Comparison of ENCODE assay signal across 8 cellular contexts in the genomic region with DNA sequence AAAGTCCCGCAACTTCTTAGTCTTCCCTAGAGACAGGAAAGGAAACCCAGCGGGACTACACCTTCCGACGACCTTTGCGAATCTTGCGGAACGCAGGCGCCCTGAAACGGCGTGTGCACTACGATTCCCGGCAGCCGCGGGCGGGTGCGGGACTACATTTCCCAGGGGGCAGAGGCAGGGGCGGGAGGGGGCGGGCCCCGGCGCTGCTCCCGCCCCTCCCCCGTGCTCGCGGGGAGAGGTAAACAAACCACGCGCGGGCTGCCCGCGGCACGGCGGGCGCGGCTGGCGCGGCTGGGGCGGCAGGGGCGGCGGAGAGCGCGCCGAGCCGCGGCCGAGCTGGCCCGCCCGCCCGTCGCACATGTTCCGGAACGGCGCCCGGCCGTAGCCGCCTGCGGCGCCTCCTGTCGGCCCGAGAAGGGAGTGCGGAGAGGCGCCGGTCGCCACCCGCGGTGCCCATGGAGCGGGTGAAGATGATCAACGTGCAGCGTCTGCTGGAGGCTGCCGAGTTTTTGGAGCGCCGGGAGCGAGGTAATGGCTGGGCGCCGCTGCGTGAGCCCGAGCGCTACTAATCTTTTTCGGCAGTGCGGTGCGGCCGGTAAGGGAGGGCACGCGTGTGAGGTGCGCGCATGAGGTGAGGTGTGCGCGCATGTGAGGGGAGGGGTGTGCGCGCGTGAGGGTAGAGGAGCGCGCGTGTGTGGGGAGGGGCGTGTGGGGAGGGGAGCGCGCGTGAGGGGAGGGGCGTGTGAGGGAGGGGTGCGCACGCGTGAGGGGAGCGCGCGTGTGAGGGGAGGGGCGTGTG. TPM values are rescaled to one million over a fixed set of nuclear protein-coding genes. Genes with fewer than 3 reads are reported as not detected.
DNase-seq lines count a peak whose midpoint lies in the region; ATAC-seq and TF ChIP-seq lines count a peak whose summit lies in the region.

No MANE protein-coding gene starts in this region.

- no peaks in the 10 kb centered on the region for H3K27me3 ChIP-seq in left ventricle myocardium inferior (ENCODE audit: low read depth)
- H3K27me3 ChIP-seq in upper lobe of left lung: no peaks in the 10 kb centered on the region

- H3K36me3 ChIP-seq in left ventricle myocardium inferior (peaks cover 24% of the 10 kb centered on the region), upper lobe of left lung (peaks cover 0 to 19% (median 2%) of the 10 kb centered on the region in 4 donors)

- no peaks in the 10 kb centered on the region for H3K9me3 Mint-ChIP-seq in T-cell

- POLR2A ChIA-PET in T-cell (lab: Charles Lee): interaction anchor here in 1 of 2 donors (1.0 to 1.8 kb wide), 2 partner anchors 14 to 87 kb away, joined by 3 to 7 read pairs; no protein-coding TSS in a partner anchor

- intact Hi-C loops in left ventricle myocardium inferior (cut with micrococcal nuclease): no loop called here
- intact Hi-C loops in posterior vena cava (cut with DNase I): loop anchor here (2.0 to 5.0 kb wide), 2 partner anchors 46 to 87 kb away; no protein-coding TSS in a partner anchor

- peaks cover 40 to 53% (median 46%) of the 10 kb centered on the region in 3 donors for H3K4me1 Mint-ChIP-seq in T-cell

- CTCF ChIA-PET in T-cell (lab: Charles Lee): interaction anchor here (0.7 to 8.4 kb wide), 4 partner anchors 16 to 351 kb away, joined by 3 to 94 read pairs (median 6); a partner anchor contains a TSS

- WGBS in upper lobe of left lung, 2 donors: 0 to 1% methylated on average over 5 to 35 of the region's 104 CpGs

- no peaks in the 10 kb centered on the region for H3K27me3 Mint-ChIP-seq in T-cell

- peak overlapping the region; percentile 92 to 95 for H3K27ac Mint-ChIP-seq in T-cell

- ATAC-seq in HG02798 (IDR thresholded peaks at IDR 0.05; ENCODE audit: poor library complexity, unreplicated experiment): peak; percentile 77
- ATAC-seq in T-cell (replicated peaks in 1 of 4): peak; percentile 71 to 83 (median 81)
- peak; percentile 75 to 86 for ATAC-seq in upper lobe of left lung (ENCODE audit: low FRiP score in 2 of 2)

- peaks cover 13% of the 10 kb centered on the region for H3K36me3 Mint-ChIP-seq in T-cell

- TF ChIP-seq POLR2A in upper lobe of left lung (IDR thresholded peaks at IDR 0.05): peak in 1 of 4 donors; percentile 46

- H3K27ac ChIP-seq in left ventricle myocardium inferior (replicated peaks) (peak overlapping the region; percentile 97), upper lobe of left lung (peak overlapping the region; percentile 87 to 94 (median 90))

- no peak for TF ChIP-seq EP300 in upper lobe of left lung (IDR thresholded peaks at IDR 0.05)

- H3K4me3 Mint-ChIP-seq in T-cell: peak overlapping the region; percentile 92 to 94 (median 93)

- TF ChIP-seq CTCF in GM12874 (IDR thresholded peaks at IDR 0.05; ENCODE audit: insufficient read depth, low read depth, low read length) (peak; percentile 87), left ventricle myocardium inferior (IDR thresholded peaks at IDR 0.05; ENCODE audit: borderline replicate concordance) (peak; percentile 74), upper lobe of left lung (IDR thresholded peaks at IDR 0.05) (peak; percentile 73 to 96 (median 93))

- DNase-seq in NCI-H128 (lab: John Stamatoyannopoulos, UW; ENCODE audit: unreplicated experiment) (peak; percentile 29), T-cell (peak; percentile 78 to 90 (median 86)), amniotic epithelial cell (ENCODE audit: low read depth) (peak; percentile 93), left ventricle myocardium inferior (peak; percentile 90), posterior vena cava (ENCODE audit: low spot score) (peak; percentile 97), upper lobe of left lung (peak; percentile 90 to 96)

- H3K9me3 ChIP-seq in left ventricle myocardium inferior (replicated peaks): no peaks in the 10 kb centered on the region
- no peaks in the 10 kb centered on the region for H3K9me3 ChIP-seq in upper lobe of left lung

- H3K4me1 ChIP-seq in left ventricle myocardium inferior (peaks cover 66% of the 10 kb centered on the region), upper lobe of left lung (peaks cover 12 to 27% (median 19%) of the 10 kb centered on the region in 4 donors)

- H3K4me3 ChIP-seq in left ventricle myocardium inferior (peak overlapping the region; percentile 91), upper lobe of left lung (peak overlapping the region; percentile 86 to 99 (median 94))

RNA-seq across cellular contexts. Expression of a gene that starts 18.6 kb away (rescaled TPM):
- total RNA-seq in T-cell (10 to 100 TPM; 40.2 to 54.1 (median 44.4) TPM), left ventricle myocardium inferior (60.0 TPM), posterior vena cava (10 to 100 TPM; 45.5 to 51.9 TPM), upper lobe of left lung (10 to 100 TPM; 27.7 to 90.1 (median 45.2) TPM)

Comparison
In these comparisons a context has a peak if more than half of its experiments do, and no peak if none do; other contexts are left out.
1. Peak in every context shown above with its lines: DNase-seq, ATAC-seq, H3K4me3 ChIP-seq and H3K27ac ChIP-seq.
2. DNase-seq: peak in every context shown above with its lines; median percentile 97 in posterior vena cava; 93 in amniotic epithelial cell; 93 in upper lobe of left lung; 90 in left ventricle myocardium inferior; 86 in T-cell; 29 in NCI-H128.